Comparison of ENCODE assay signal across 14 cellular contexts in the genomic region with DNA sequence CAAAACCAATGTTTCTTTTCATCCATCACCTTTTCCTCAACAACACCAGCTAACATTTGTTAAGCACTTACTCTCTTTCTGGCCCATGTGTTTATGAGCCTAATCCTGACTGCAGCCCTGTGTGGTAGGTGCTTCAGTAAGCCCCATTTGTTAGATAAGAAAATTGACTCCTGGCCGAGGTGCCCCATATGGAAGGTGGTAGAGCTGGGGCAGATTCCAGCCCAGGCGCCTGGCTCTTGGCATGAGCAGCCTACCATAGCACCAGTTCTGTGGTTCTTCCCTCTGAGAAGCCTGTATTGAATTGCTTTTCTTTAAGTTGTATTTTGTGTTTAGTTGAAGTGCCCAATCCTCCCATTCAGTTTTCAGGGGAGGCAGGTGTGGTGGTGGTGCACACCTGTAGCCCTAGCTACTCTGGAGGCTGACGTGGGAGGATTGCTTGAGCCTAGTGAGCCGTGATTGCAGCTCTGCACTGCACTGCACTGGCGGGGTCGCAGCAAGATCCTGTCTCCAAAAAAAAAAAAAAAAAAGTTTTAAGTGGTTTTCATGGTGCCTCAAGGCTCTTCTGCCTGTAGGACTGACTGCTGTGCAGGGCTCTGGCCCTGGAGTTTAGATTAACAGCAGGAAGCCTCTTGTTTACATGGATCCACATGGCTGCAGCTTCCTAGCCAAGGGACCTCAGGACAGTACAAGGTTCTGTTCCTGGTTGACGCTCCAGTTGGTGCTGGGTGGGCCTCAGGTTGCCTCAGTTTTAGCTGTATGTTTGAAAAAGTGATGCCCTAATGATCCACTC.
DNase-seq lines count a peak whose midpoint lies in the region; ATAC-seq lines count a peak whose summit lies in the region.
"Had no signal": no experiment of that assay in that cellular context is flagged by ENCODE, and none has a peak within 500 bp of the region (broad histone marks: within the 10 kb centered on the region; RNA-seq: fewer than 3 reads in every experiment).

No MANE protein-coding gene starts in this region.

- H3K4ac ChIP-seq in trophoblast cell (ENCODE audit: low read depth, low read length): no peak overlapping the region

- H2BK5ac ChIP-seq in trophoblast cell (ENCODE audit: low read depth, low read length, poor library complexity): no peak overlapping the region

- H3K27ac ChIP-seq in trophoblast cell (ENCODE audit: low read depth, low read length): no peak overlapping the region
- H3K27ac ChIP-seq: foreskin keratinocyte, parathyroid adenoma had no signal

- no peaks in the 10 kb centered on the region for H3K36me3 Mint-ChIP-seq in activated CD4-positive, alpha-beta T cell treated with anti-CD3 and anti-CD28 coated beads for 36 hours (ENCODE audit: low read depth)

- peak overlapping the region; percentile 63 for H3K27ac Mint-ChIP-seq in activated CD4-positive, alpha-beta T cell treated with anti-CD3 and anti-CD28 coated beads for 36 hours

- no peak overlapping the region for H3K4me2 ChIP-seq in trophoblast cell (ENCODE audit: low read length)

- CTCF ChIA-PET in activated CD4-positive, alpha-beta T cell treated with anti-CD3 and anti-CD28 coated beads for 36 hours (lab: Charles Lee): interaction anchor here (0.7 to 1.2 kb wide), 4 partner anchors 70 to 275 kb away, joined by 3 to 7 read pairs (median 4); no protein-coding TSS in a partner anchor

- H2AK5ac ChIP-seq in trophoblast cell (ENCODE audit: low read length): no peak overlapping the region

- no peak overlapping the region for H2BK12ac ChIP-seq in trophoblast cell (ENCODE audit: low read length)

- peaks cover 28% of the 10 kb centered on the region for H3K79me1 ChIP-seq in trophoblast cell (ENCODE audit: low read length)

- no peak overlapping the region for H3K14ac ChIP-seq in trophoblast cell (ENCODE audit: low read length)

- H2AFZ ChIP-seq in trophoblast cell (ENCODE audit: insufficient read depth, low read length, poor library complexity): no peak overlapping the region
- H2AFZ ChIP-seq: parathyroid adenoma had no signal

- no peak overlapping the region for H2BK120ac ChIP-seq in trophoblast cell (ENCODE audit: insufficient read depth, low read length, poor library complexity)

- intact Hi-C loops in activated CD4-positive, alpha-beta T cell treated with anti-CD3 and anti-CD28 coated beads for 36 hours (cut with DNase I, micrococcal nuclease): loop anchor here in 1 of 2 experiments (5.0 kb wide), 2 partner anchors 122 to 277 kb away; no protein-coding TSS in a partner anchor

- POLR2A ChIA-PET in activated CD4-positive, alpha-beta T cell treated with anti-CD3 and anti-CD28 coated beads for 36 hours (lab: Charles Lee): interaction anchor here (0.6 kb wide), 1 partner anchor 286 kb away, joined by 8 read pairs; no protein-coding TSS in a partner anchor

- H3K4me3 ChIP-seq in trophoblast cell (ENCODE audit: low read depth, low read length): no peak overlapping the region

- peaks cover 39% of the 10 kb centered on the region for H3K4me1 Mint-ChIP-seq in activated CD4-positive, alpha-beta T cell treated with anti-CD3 and anti-CD28 coated beads for 36 hours

- peaks cover 8% of the 10 kb centered on the region for H3K79me2 ChIP-seq in trophoblast cell (ENCODE audit: control insufficient read depth, insufficient read depth, low read length, poor library complexity)
- H3K79me2 ChIP-seq: parathyroid adenoma had no signal

- peak; percentile 20 for ATAC-seq in activated CD4-positive, alpha-beta T cell treated with anti-CD3 and anti-CD28 coated beads for 36 hours
- ATAC-seq in GM18907 (IDR thresholded peaks at IDR 0.05; ENCODE audit: unreplicated experiment) (no peak), GM18873 (IDR thresholded peaks at IDR 0.05; ENCODE audit: low FRiP score, unreplicated experiment) (no peak)
- ATAC-seq: foreskin keratinocyte had no signal

- H4K12ac ChIP-seq in trophoblast cell (ENCODE audit: low read depth, low read length): no peak overlapping the region

- no peak for DNase-seq in activated CD4-positive, alpha-beta T cell treated with anti-CD3 and anti-CD28 coated beads for 36 hours
- no peak for DNase-seq in activated CD4-positive, alpha-beta T cell treated with anti-CD3 and anti-CD28 coated beads for 48 hours
- peak; percentile 5 for DNase-seq in NCI-H146 treated with DMSO at 0.1 percent for 48 hours (lab: John Stamatoyannopoulos, UW; ENCODE audit: unreplicated experiment)
- DNase-seq in cerebellum (ENCODE audit: low spot score): peak; percentile 40
- no peak for DNase-seq in trophoblast cell
- DNase-seq in COLO829 (ENCODE audit: low spot score): no peak
- DNase-seq: foreskin keratinocyte; kidney glomerular epithelial cell; NCI-H187 treated with DMSO at 0.1 percent for 48 hours; stimulated activated CD4-positive, alpha-beta T cell treated with anti-CD3 and anti-CD28 coated beads, Interleukin-2, amount 100 ng/mL, for 48 hours; substantia nigra had no signal

- no peak overlapping the region for H3K4me3 Mint-ChIP-seq in activated CD4-positive, alpha-beta T cell treated with anti-CD3 and anti-CD28 coated beads for 36 hours

- no peak overlapping the region for H3K9ac ChIP-seq in trophoblast cell (ENCODE audit: low read length)
- H3K9ac ChIP-seq: parathyroid adenoma had no signal

- H3K4me1 ChIP-seq in trophoblast cell (ENCODE audit: control insufficient read depth in 1 of 2, insufficient read depth in 2 of 2, low read length in 2 of 2): peaks cover 28 to 31% of the 10 kb centered on the region in 2 experiments
- H3K4me1 ChIP-seq: foreskin keratinocyte, parathyroid adenoma had no signal

- peaks cover 3% of the 10 kb centered on the region for H3K27me3 Mint-ChIP-seq in activated CD4-positive, alpha-beta T cell treated with anti-CD3 and anti-CD28 coated beads for 36 hours

- H3K27me3 ChIP-seq in trophoblast cell (ENCODE audit: insufficient read depth, low read length): no peaks in the 10 kb centered on the region

- no peaks in the 10 kb centered on the region for H3K9me3 ChIP-seq in trophoblast cell (ENCODE audit: insufficient read depth, low read depth, low read length)

- no peaks in the 10 kb centered on the region for H3K9me3 Mint-ChIP-seq in activated CD4-positive, alpha-beta T cell treated with anti-CD3 and anti-CD28 coated beads for 36 hours (ENCODE audit: low read depth)

- no peak overlapping the region for H3K23ac ChIP-seq in trophoblast cell (ENCODE audit: low read length)

- H4K8ac ChIP-seq in trophoblast cell (ENCODE audit: low read depth, low read length): no peak overlapping the region

- peaks cover 0 to 4% of the 10 kb centered on the region in 2 experiments for H3K36me3 ChIP-seq in trophoblast cell (ENCODE audit: control insufficient read depth in 1 of 2, insufficient read depth in 2 of 2, low read length in 2 of 2)

- WGBS in trophoblast cell (ENCODE audit: extremely low coverage, insufficient coverage, insufficient read length): no CpG with 5 or more reads among the region's 7 CpGs

- H4K91ac ChIP-seq in trophoblast cell (ENCODE audit: low read depth, low read length): peak overlapping the region; percentile 9

- H3K18ac ChIP-seq in trophoblast cell (ENCODE audit: low read length): no peak overlapping the region

Comparison
In these comparisons a context has a peak if more than half of its experiments do, and no peak if none do; other contexts are left out.
1. DNase-seq: peak in NCI-H146 treated with DMSO at 0.1 percent for 48 hours (single experiment) and cerebellum (single experiment); none in activated CD4-positive, alpha-beta T cell treated with anti-CD3 and anti-CD28 coated beads for 36 hours (single experiment), activated CD4-positive, alpha-beta T cell treated with anti-CD3 and anti-CD28 coated beads for 48 hours (single experiment), trophoblast cell (0 of 2) and COLO829 (single experiment).